ENCODE assay signal across 28 cellular contexts in the genomic region with DNA sequence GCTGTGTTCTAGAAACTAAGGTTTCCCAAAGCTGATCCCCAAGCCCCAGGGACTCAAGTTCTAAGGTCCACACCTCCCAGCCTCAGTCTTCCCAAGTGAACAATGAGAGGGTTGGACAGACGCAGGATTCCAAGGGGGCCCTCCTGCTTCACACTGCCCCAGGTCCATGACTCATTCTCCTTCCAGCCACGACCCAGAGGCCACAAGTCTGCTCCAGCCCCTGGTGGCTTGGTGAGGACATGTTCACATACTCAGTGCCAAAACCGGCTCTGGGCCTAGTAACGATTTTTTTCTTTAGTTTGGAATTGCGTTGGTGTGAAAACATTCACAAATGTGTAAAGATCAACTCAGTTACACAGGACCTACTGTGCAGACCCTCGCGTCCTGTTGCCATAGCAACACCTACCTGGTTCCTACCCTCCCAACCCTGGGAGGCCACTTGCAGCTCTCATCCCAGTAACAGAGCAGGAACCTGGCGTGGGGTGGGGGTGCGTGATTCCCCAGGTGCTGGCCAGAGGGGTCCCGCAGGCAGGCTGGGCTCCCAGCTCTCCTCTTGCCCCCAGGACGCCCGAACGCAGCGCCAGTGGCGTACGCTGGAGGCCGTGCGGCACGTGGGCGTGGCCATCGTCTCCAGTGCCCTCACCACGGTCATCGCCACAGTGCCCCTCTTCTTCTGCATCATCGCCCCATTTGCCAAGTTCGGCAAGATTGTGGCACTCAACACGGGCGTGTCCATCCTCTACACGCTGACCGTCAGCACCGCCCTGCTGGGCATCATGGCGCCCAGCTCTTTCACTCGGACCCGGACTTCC. TPM values are rescaled to one million over a fixed set of nuclear protein-coding genes. Genes with fewer than 3 reads are reported as not detected.
DNase-seq lines count a peak whose midpoint lies in the region; ATAC-seq, FAIRE-seq and TF ChIP-seq lines count a peak whose summit lies in the region.
"Had no signal": no experiment of that assay in that cellular context is flagged by ENCODE, and none has a peak within 500 bp of the region (broad histone marks: within the 10 kb centered on the region; RNA-seq: fewer than 3 reads in every experiment).

No MANE protein-coding gene starts in this region.

- H3K27me3 Mint-ChIP-seq in Caco-2 (ENCODE audit: insufficient read depth, unreplicated experiment) = peaks cover 1% of the 10 kb centered on the region
- H3K27me3 Mint-ChIP-seq: activated naive CD8-positive, alpha-beta T cell treated with anti-CD3 and anti-CD28 coated beads for 36 hours; stimulated activated naive CD8-positive, alpha-beta T cell treated with anti-CD3 and anti-CD28 coated beads, Interleukin-15, amount 100 ng/mL, for 72 hours had no signal

- in situ Hi-C loops in Panc1 (cut with HindIII; ENCODE audit: low pct_unique_long_range_greater_than_20kb, low sequenced_read_pairs) = no loop called here

- no peak for TF ChIP-seq CTCF in Panc1 (IDR thresholded peaks at IDR 0.05)
- no peak for TF ChIP-seq CTCF in Caco-2 (IDR thresholded peaks at IDR 0.05; ENCODE audit: insufficient read depth in 1 of 2, low read depth in 1 of 2, low read length in 1 of 2, severe bottlenecking in 1 of 2, unreplicated experiment in 1 of 2)

- no peak for FAIRE-seq in urothelium cell line (lab: Jason Lieb, UNC)
- FAIRE-seq: GM19239, H1 had no signal

- H3K27ac ChIP-seq in Panc1 (ENCODE audit: low read length) = no peak overlapping the region
- H3K27ac ChIP-seq: BLaER1, SJCRH30, tibial nerve had no signal

- peak; percentile 34 for DNase-seq in DMS 273 (lab: John Stamatoyannopoulos, UW; ENCODE audit: unreplicated experiment)
- DNase-seq in DMS 273 treated with DMSO at 0.1 percent for 48 hours (lab: John Stamatoyannopoulos, UW) = no peak
- no peak for DNase-seq in Panc1 (ENCODE audit: low read depth, low spot score)
- DNase-seq in iris pigment epithelial cell (ENCODE audit: low read depth) = peak; percentile 6
- peak; percentile 37 for DNase-seq in urothelium cell line (ENCODE audit: low spot score)
- DNase-seq in mucosa of gallbladder (ENCODE audit: low spot score) = no peak
- DNase-seq in Caco-2 = no peak
- DNase-seq: 8988T; activated CD4-positive, alpha-beta T cell treated with anti-CD3 and anti-CD28 coated beads, Interleukin-2, amount 50 U/mL, for 1 hour; activated naive CD8-positive, alpha-beta T cell treated with anti-CD3 and anti-CD28 coated beads for 36 hours; effector memory CD8-positive, alpha-beta T cell; GF-D8; head of caudate nucleus; left ventricle myocardium superior; NCI-H1930; NCI-H226; NCI-H82; SJCRH30; stimulated activated CD4-positive, alpha-beta T cell treated with anti-CD3 and anti-CD28 coated beads, Interleukin-4, amount 100 ng/mL, for 24 hours; stimulated activated naive CD8-positive, alpha-beta T cell treated with anti-CD3 and anti-CD28 coated beads, Interleukin-15, amount 100 ng/mL, for 72 hours had no signal

- BruUV-seq in Panc1 (replicated peaks; lab: Mats Ljungman, UMichigan) (no TSS peak), Caco-2 (replicated peaks; lab: Mats Ljungman, UMichigan) (no TSS peak)

- POLR2A ChIA-PET in Panc1 (lab: Charles Lee) = no interaction called here
- POLR2A ChIA-PET in Caco-2 (lab: Charles Lee) = no interaction called here

- CTCF ChIA-PET in Panc1 (lab: Charles Lee) (no interaction called here), Caco-2 (lab: Charles Lee) (interaction anchor here (0.6 kb wide), 1 partner anchor 329 kb away, joined by 4 read pairs; no protein-coding TSS in a partner anchor)

- no peaks in the 10 kb centered on the region for H3K4me1 ChIP-seq in Panc1 (ENCODE audit: control insufficient read depth, insufficient read depth, low read length)
- H3K4me1 ChIP-seq in Caco-2 = no peaks in the 10 kb centered on the region
- H3K4me1 ChIP-seq: BLaER1, SJCRH30, tibial nerve had no signal

- intact Hi-C loops in Panc1 (cut with micrococcal nuclease; ENCODE audit: unreplicated experiment) (no loop called here), Caco-2 (cut with micrococcal nuclease; ENCODE audit: unreplicated experiment) (no loop called here)

- peaks cover under 1% of the 10 kb centered on the region for H3K27me3 ChIP-seq in Panc1 (ENCODE audit: control insufficient read depth, insufficient read depth, low read length)
- no peaks in the 10 kb centered on the region for H3K27me3 ChIP-seq in Caco-2 (replicated peaks; ENCODE audit: control insufficient read depth, insufficient read depth, low read length)
- H3K27me3 ChIP-seq: BLaER1 had no signal

- no peaks in the 10 kb centered on the region for H3K4me1 Mint-ChIP-seq in Caco-2 (ENCODE audit: low read depth, unreplicated experiment)
- H3K4me1 Mint-ChIP-seq: activated naive CD8-positive, alpha-beta T cell treated with anti-CD3 and anti-CD28 coated beads for 36 hours; stimulated activated naive CD8-positive, alpha-beta T cell treated with anti-CD3 and anti-CD28 coated beads, Interleukin-15, amount 100 ng/mL, for 72 hours had no signal

- no peaks in the 10 kb centered on the region for H3K9me3 Mint-ChIP-seq in Caco-2 (ENCODE audit: unreplicated experiment)
- H3K9me3 Mint-ChIP-seq: activated naive CD8-positive, alpha-beta T cell treated with anti-CD3 and anti-CD28 coated beads for 36 hours; activated T-helper 2 cell treated with anti-CD3 and anti-CD28 coated beads, Interferon-gamma antibody, Interleukin-2, Interleukin-4, amounts not matched to agents 10 μg/mL and 5 μg/mL and 100 μg/mL, durations not matched to agents 14 hours and 24 hours and 36 hours; effector memory CD8-positive, alpha-beta T cell; stimulated activated naive CD8-positive, alpha-beta T cell treated with anti-CD3 and anti-CD28 coated beads, Interleukin-15, amount 100 ng/mL, for 72 hours; T-helper 1 cell treated with Interleukin-12 subunit alpha and Interleukin-12 subunit beta and Interleukin-4 antibody, amounts not matched to agents 30 μg/mL and 1 μg/mL, for 36 hours had no signal

- no peak overlapping the region for H3K4me3 Mint-ChIP-seq in Caco-2 (ENCODE audit: unreplicated experiment)
- H3K4me3 Mint-ChIP-seq: activated naive CD8-positive, alpha-beta T cell treated with anti-CD3 and anti-CD28 coated beads for 36 hours; effector memory CD8-positive, alpha-beta T cell; stimulated activated naive CD8-positive, alpha-beta T cell treated with anti-CD3 and anti-CD28 coated beads, Interleukin-15, amount 100 ng/mL, for 72 hours; T-helper 1 cell treated with Interleukin-12 subunit alpha and Interleukin-12 subunit beta and Interleukin-4 antibody, amounts not matched to agents 30 μg/mL and 1 μg/mL, for 36 hours had no signal

- peak; percentile 55; the same call in 1 of the 2 replicates for ATAC-seq in Panc1
- no peak for ATAC-seq in HG02759 (IDR thresholded peaks at IDR 0.05; ENCODE audit: unreplicated experiment)
- ATAC-seq: effector memory CD8-positive, alpha-beta T cell; left ventricle myocardium superior; stimulated activated naive CD8-positive, alpha-beta T cell treated with anti-CD3 and anti-CD28 coated beads, Interleukin-15, amount 100 ng/mL, for 72 hours had no signal

- H3K4me3 ChIP-seq in Panc1 (ENCODE audit: low read depth in 2 of 2, low read length in 2 of 2) = no peak overlapping the region
- no peak overlapping the region for H3K4me3 ChIP-seq in Caco-2 (ENCODE audit: low read depth, low read length)
- H3K4me3 ChIP-seq: BLaER1, SJCRH30, smooth muscle cell, tibial nerve had no signal

- H3K27ac Mint-ChIP-seq in Caco-2 (ENCODE audit: unreplicated experiment) = no peak overlapping the region
- H3K27ac Mint-ChIP-seq: activated naive CD8-positive, alpha-beta T cell treated with anti-CD3 and anti-CD28 coated beads for 36 hours; activated T-helper 2 cell treated with anti-CD3 and anti-CD28 coated beads, Interferon-gamma antibody, Interleukin-2, Interleukin-4, amounts not matched to agents 10 μg/mL and 5 μg/mL and 100 μg/mL, durations not matched to agents 14 hours and 24 hours and 36 hours; effector memory CD8-positive, alpha-beta T cell; stimulated activated naive CD8-positive, alpha-beta T cell treated with anti-CD3 and anti-CD28 coated beads, Interleukin-15, amount 100 ng/mL, for 72 hours; T-helper 1 cell treated with Interleukin-12 subunit alpha and Interleukin-12 subunit beta and Interleukin-4 antibody, amounts not matched to agents 30 μg/mL and 1 μg/mL, for 36 hours had no signal

- H3K36me3 ChIP-seq in Panc1 (ENCODE audit: control insufficient read depth, insufficient read depth, low read length) = no peaks in the 10 kb centered on the region
- H3K36me3 ChIP-seq in Caco-2 (ENCODE audit: control insufficient read depth, insufficient read depth, low read length) = no peaks in the 10 kb centered on the region
- H3K36me3 ChIP-seq: BLaER1, SJCRH30, tibial nerve had no signal

- H3K36me3 Mint-ChIP-seq in Caco-2 (ENCODE audit: insufficient read depth, unreplicated experiment) = no peaks in the 10 kb centered on the region
- H3K36me3 Mint-ChIP-seq: activated naive CD8-positive, alpha-beta T cell treated with anti-CD3 and anti-CD28 coated beads for 36 hours had no signal

- no peaks in the 10 kb centered on the region for H3K9me3 ChIP-seq in Panc1 (ENCODE audit: control insufficient read depth, insufficient read depth, low read depth, low read length)
- H3K9me3 ChIP-seq in Caco-2 = no peaks in the 10 kb centered on the region
- H3K9me3 ChIP-seq: BLaER1, SJCRH30, tibial nerve had no signal

RNA-seq across cellular contexts. Expression of a gene that starts 57.0 kb away (rescaled TPM):
- total RNA-seq in Panc1 (2021; ENCODE audit: unreplicated experiment) (1.1 TPM), mucosa of gallbladder (0.09 TPM), Caco-2 (2022) (0.56 and 1.1 TPM in 2 replicates)
- polyA plus RNA-seq in Panc1 (2012; ENCODE audit: insufficient read length) = 1.1 TPM
- total RNA-seq: smooth muscle cell had no signal

Comparison
In these comparisons a context has a peak if more than half of its experiments do, and no peak if none do; other contexts are left out.
1. DNase-seq: peak in DMS 273 (single experiment), iris pigment epithelial cell (single experiment) and urothelium cell line (single experiment); none in DMS 273 treated with DMSO at 0.1 percent for 48 hours (single experiment), Panc1 (single experiment), mucosa of gallbladder (single experiment) and Caco-2 (0 of 2).